ENCODE assay signal across 2 cellular contexts in the genomic region with DNA sequence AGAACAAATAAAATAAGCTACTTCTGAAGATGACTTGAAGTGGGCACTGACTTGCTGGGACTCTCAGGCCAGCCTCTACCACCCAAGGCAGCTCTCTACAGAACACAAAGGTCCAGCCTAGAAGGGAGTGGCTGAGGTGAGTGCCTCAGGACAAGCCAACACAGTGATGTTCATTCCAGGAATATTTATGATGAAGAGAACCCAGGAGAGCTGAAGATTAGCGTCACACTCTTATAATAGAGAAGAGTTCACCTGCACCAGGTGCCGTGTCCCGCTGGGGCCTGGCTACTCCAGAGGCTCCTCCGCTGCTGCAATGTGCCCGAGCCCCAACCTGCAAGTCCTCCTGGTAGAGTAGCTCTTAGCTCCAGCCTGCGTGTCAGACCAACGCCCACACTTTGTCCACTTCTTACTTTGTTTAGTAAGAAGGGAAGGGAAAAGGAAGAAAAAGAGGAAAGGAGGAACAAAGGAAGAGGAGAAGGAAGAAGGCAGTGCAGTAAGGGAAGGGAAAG.
TF ChIP-seq lines count a peak whose summit lies in the region.

No MANE protein-coding gene starts in this region.

TF ChIP-seq in H1, 55 proteins besides CTCF, POLR2A, EP300 and RAD21:
- TF ChIP-seq SP1 (IDR thresholded peaks at IDR 0.05; ENCODE audit: low read depth, low read length) (no peak), HDAC2 (IDR thresholded peaks at IDR 0.05; ENCODE audit: borderline replicate concordance in 1 of 2, low read depth in 2 of 2, low read length in 2 of 2) (no peak), MAFK (IDR thresholded peaks at IDR 0.05; ENCODE audit: low read depth, low read length) (no peak), JUN (IDR thresholded peaks at IDR 0.05; ENCODE audit: low read depth, low read length) (no peak), SAP30 (IDR thresholded peaks at IDR 0.05; ENCODE audit: insufficient read depth, insufficient replicate concordance, low read length) (no peak), EGR1 (IDR thresholded peaks at IDR 0.05; ENCODE audit: borderline replicate concordance, low read depth, low read length) (no peak), RXRA (IDR thresholded peaks at IDR 0.05; ENCODE audit: insufficient read depth, low read depth, low read length) (no peak), CTBP2 (IDR thresholded peaks at IDR 0.05; ENCODE audit: borderline replicate concordance, insufficient read depth, insufficient read length, low read length) (no peak), CBX8 (IDR thresholded peaks at IDR 0.05; ENCODE audit: borderline replicate concordance, low read depth, low read length) (no peak), SIX5 (IDR thresholded peaks at IDR 0.05; ENCODE audit: low read depth, low read length) (no peak), ASH2L (IDR thresholded peaks at IDR 0.05; ENCODE audit: low read length) (no peak), TAF1 (IDR thresholded peaks at IDR 0.05; ENCODE audit: low read depth, low read length) (no peak), SP4 (IDR thresholded peaks at IDR 0.05; ENCODE audit: low read length) (no peak), TAF7 (optimal IDR thresholded peaks at IDR 0.05; ENCODE audit: borderline replicate concordance, low read depth, low read length) (no peak), TEAD4 (IDR thresholded peaks at IDR 0.05; ENCODE audit: low read depth, low read length) (no peak), CHD2 (IDR thresholded peaks at IDR 0.05; ENCODE audit: low read length) (no peak), SUZ12 (IDR thresholded peaks at IDR 0.05; ENCODE audit: low read length) (no peak)
- TF ChIP-seq, protein P1, sequence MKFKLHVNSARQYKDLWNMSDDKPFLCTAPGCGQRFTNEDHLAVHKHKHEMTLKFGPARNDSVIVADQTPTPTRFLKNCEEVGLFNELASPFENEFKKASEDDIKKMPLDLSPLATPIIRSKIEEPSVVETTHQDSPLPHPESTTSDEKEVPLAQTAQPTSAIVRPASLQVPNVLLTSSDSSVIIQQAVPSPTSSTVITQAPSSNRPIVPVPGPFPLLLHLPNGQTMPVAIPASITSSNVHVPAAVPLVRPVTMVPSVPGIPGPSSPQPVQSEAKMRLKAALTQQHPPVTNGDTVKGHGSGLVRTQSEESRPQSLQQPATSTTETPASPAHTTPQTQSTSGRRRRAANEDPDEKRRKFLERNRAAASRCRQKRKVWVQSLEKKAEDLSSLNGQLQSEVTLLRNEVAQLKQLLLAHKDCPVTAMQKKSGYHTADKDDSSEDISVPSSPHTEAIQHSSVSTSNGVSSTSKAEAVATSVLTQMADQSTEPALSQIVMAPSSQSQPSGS (IDR thresholded peaks at IDR 0.05; ENCODE audit: low read length), result no peak

TF ChIP-seq in WTC11, 78 proteins besides CTCF, POLR2A, EP300 and RAD21:
- TF ChIP-seq IRF2 (CRISPR knock-in tag; IDR thresholded peaks at IDR 0.05; ENCODE audit: borderline replicate concordance, low read depth) (no peak), ATF1 (CRISPR knock-in tag; IDR thresholded peaks at IDR 0.05) (no peak), SP1 (CRISPR knock-in tag; conservative IDR thresholded peaks at IDR 0.05) (no peak), JUN (CRISPR knock-in tag; IDR thresholded peaks at IDR 0.05) (no peak), ZNF138 (CRISPR knock-in tag; conservative IDR thresholded peaks at IDR 0.05) (no peak), ZNF317 (CRISPR knock-in tag; IDR thresholded peaks at IDR 0.05; ENCODE audit: borderline replicate concordance, low read depth) (no peak), ELF4 (CRISPR knock-in tag; IDR thresholded peaks at IDR 0.05; ENCODE audit: low read depth) (no peak), NR3C1 (CRISPR knock-in tag; conservative IDR thresholded peaks at IDR 0.05; ENCODE audit: low read depth) (no peak), TEAD1 (CRISPR knock-in tag; IDR thresholded peaks at IDR 0.05) (no peak)
- TF ChIP-seq, protein P2, sequence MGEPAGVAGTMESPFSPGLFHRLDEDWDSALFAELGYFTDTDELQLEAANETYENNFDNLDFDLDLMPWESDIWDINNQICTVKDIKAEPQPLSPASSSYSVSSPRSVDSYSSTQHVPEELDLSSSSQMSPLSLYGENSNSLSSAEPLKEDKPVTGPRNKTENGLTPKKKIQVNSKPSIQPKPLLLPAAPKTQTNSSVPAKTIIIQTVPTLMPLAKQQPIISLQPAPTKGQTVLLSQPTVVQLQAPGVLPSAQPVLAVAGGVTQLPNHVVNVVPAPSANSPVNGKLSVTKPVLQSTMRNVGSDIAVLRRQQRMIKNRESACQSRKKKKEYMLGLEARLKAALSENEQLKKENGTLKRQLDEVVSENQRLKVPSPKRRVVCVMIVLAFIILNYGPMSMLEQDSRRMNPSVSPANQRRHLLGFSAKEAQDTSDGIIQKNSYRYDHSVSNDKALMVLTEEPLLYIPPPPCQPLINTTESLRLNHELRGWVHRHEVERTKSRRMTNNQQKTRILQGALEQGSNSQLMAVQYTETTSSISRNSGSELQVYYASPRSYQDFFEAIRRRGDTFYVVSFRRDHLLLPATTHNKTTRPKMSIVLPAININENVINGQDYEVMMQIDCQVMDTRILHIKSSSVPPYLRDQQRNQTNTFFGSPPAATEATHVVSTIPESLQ (CRISPR knock-in tag; IDR thresholded peaks at IDR 0.05), result no peak
